ENCODE assay signal across 8 cellular contexts in the genomic region with DNA sequence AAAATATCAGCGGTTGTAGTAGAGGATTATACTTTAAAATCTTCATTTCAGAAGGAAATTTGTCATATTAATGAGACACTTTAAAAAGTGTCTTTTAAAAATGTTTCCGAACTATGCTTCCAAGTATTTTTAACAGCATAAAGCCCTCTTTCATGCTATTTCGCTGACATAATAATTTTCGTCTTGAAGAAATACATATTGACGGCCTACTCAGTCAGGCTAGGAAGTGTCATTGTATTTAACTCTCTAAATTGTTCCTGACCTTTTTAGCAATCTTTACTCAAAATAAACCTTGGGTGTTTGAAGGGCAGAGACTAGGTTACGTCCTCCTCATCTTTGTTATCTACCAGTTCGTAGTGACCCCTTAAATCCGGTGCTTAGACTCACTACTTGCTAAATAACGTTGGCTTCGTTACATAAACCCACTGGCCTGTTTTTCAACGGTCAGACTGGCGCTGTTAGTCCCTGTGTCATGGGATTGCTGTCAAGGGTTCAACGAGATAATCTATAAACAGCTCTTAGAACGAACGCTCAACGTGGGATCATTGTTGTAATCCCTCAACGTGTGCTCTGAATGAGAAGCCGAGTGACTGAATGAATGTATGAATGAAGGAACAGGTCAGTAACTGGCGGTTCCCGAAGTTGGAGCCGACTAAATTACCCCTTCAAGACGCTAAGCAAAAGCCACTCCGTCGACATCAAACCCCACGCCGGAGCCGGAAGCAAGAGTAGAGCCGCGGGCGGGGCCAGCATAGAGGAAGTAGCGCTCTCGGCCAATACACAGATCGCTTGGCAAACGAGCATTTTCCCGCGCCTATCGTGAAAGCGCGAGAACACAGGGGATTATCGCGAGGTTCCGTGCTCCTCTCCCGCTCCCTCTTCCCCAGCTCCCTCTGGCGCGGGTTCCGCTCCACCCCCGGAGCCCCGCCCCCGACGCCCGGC. TPM values are rescaled to one million over a fixed set of nuclear protein-coding genes. Genes with fewer than 3 reads are reported as not detected.
DNase-seq lines count a peak whose midpoint lies in the region; ATAC-seq lines count a peak whose summit lies in the region.

No MANE protein-coding gene starts in this region.

- peaks cover 5% of the 10 kb centered on the region; the same call in 1 of the 2 replicates for H3K9me3 ChIP-seq in BLaER1

- no peaks in the 10 kb centered on the region for H3K36me3 Mint-ChIP-seq in dendritic cell treated with granulocyte-macrophage colony-stimulating factor and Interleukin-4, amounts not matched to agents 40 ng/mL and 50 ng/mL, for 4 days (ENCODE audit: low read depth)

- peaks cover 19% of the 10 kb centered on the region for H3K4me1 Mint-ChIP-seq in dendritic cell treated with granulocyte-macrophage colony-stimulating factor and Interleukin-4, amounts not matched to agents 40 ng/mL and 50 ng/mL, for 4 days (ENCODE audit: low read depth)

- peak overlapping the region; percentile 60; the same call in 1 of the 2 replicates for H3K9ac ChIP-seq in BLaER1

- ATAC-seq in HG03457 (IDR thresholded peaks at IDR 0.05; ENCODE audit: unreplicated experiment) (peak; percentile 96), left lobe of liver (peak; percentile 90)

- H3K4me3 Mint-ChIP-seq in dendritic cell treated with granulocyte-macrophage colony-stimulating factor and Interleukin-4, amounts not matched to agents 40 ng/mL and 50 ng/mL, for 4 days, result peak overlapping the region; percentile 85

- no peaks in the 10 kb centered on the region; the same call in 1 of the 2 replicates for H3K27me3 ChIP-seq in BLaER1

- DNase-seq in GM19240 (ENCODE audit: insufficient read length, low spot score), result peak; percentile 71
- DNase-seq in NCI-H524 (lab: John Stamatoyannopoulos, UW), result peak; percentile 99 to 100
- DNase-seq in activated CD4-positive, alpha-beta T cell treated with anti-CD3 and anti-CD28 coated beads for 4 hours, result peak; percentile 92
- peak; percentile 99 for DNase-seq in left lobe of liver (ENCODE audit: low spot score)
- DNase-seq in stimulated activated CD4-positive, alpha-beta T cell treated with anti-CD3 and anti-CD28 coated beads, Interleukin-2, amount 100 ng/mL, for 4 hours (ENCODE audit: low read depth), result peak; percentile 92

- H3K4me2 ChIP-seq in BLaER1, result peak overlapping the region; percentile 74

- H3K27me3 Mint-ChIP-seq in dendritic cell treated with granulocyte-macrophage colony-stimulating factor and Interleukin-4, amounts not matched to agents 40 ng/mL and 50 ng/mL, for 4 days, result no peaks in the 10 kb centered on the region

- H3K4me1 ChIP-seq in BLaER1, result peaks cover 20% of the 10 kb centered on the region

- H3K27ac Mint-ChIP-seq in dendritic cell treated with granulocyte-macrophage colony-stimulating factor and Interleukin-4, amounts not matched to agents 40 ng/mL and 50 ng/mL, for 4 days, result peak overlapping the region; percentile 89

- no peaks in the 10 kb centered on the region for H3K36me3 ChIP-seq in BLaER1

- no peaks in the 10 kb centered on the region for H4K20me1 ChIP-seq in BLaER1

- intact Hi-C loops in dendritic cell treated with granulocyte-macrophage colony-stimulating factor and Interleukin-4, amounts not matched to agents 40 ng/mL and 50 ng/mL, for 4 days (cut with micrococcal nuclease), result loop anchor here (5.0 kb wide), 2 partner anchors 598 to 1288 kb away; partner anchors contain the start of gene ARRDC4

- peak overlapping the region; percentile 64 for H3K27ac ChIP-seq in BLaER1

- peak overlapping the region; percentile 85 for H3K4me3 ChIP-seq in BLaER1

- no peaks in the 10 kb centered on the region for H3K9me3 Mint-ChIP-seq in dendritic cell treated with granulocyte-macrophage colony-stimulating factor and Interleukin-4, amounts not matched to agents 40 ng/mL and 50 ng/mL, for 4 days

RNA-seq across cellular contexts. Expression of gene LRRC28, which starts 0.5 kb away (rescaled TPM):
- total RNA-seq in left lobe of liver, result 26.9 TPM

RNA-seq across cellular contexts. Expression of gene TTC23, which starts 1.4 kb away (rescaled TPM):
- total RNA-seq in left lobe of liver, result 9.0 TPM

Comparison
In these comparisons a context has a peak if more than half of its experiments do, and no peak if none do; other contexts are left out.
1. Peak in every context shown above with its lines: DNase-seq, ATAC-seq, H3K4me3 ChIP-seq and H3K27ac ChIP-seq.